In genomic region chr6:16698988-16699868, GRCh38 we compare ENCODE assay signal across 8 cellular contexts.
DNase-seq lines count a peak whose midpoint lies in the region; ATAC-seq and TF ChIP-seq lines count a peak whose summit lies in the region.

No MANE protein-coding gene starts in this region.

- TF ChIP-seq CTCF in AG10803 (conservative IDR thresholded peaks at IDR 0.05; ENCODE audit: low read length), result no peak
- no peak for TF ChIP-seq CTCF in mesothelial cell of epicardium (IDR thresholded peaks at IDR 0.05; ENCODE audit: unreplicated experiment)
- TF ChIP-seq CTCF in WERI-Rb-1 (IDR thresholded peaks at IDR 0.05; ENCODE audit: low read depth, low read length), result no peak

- H3K9me3 ChIP-seq in WERI-Rb-1 (ENCODE audit: severe bottlenecking), result peaks cover 4% of the 10 kb centered on the region

- no peaks in the 10 kb centered on the region for H3K27me3 Mint-ChIP-seq in mesothelial cell of epicardium (ENCODE audit: low read depth)

- H3K4me3 Mint-ChIP-seq in mesothelial cell of epicardium, result no peak overlapping the region

- H3K9me3 Mint-ChIP-seq in mesothelial cell of epicardium, result no peaks in the 10 kb centered on the region

- no peak overlapping the region for H3K27ac ChIP-seq in WERI-Rb-1

- H3K27ac Mint-ChIP-seq in mesothelial cell of epicardium, result peak overlapping the region; percentile 33

- peak; percentile 41 for DNase-seq in AG10803 (ENCODE audit: low read depth)
- peak; percentile 75 for DNase-seq in amniotic epithelial cell (ENCODE audit: low read depth)
- no peak for DNase-seq in mesothelial cell of epicardium (ENCODE audit: low spot score in 2 of 2, unreplicated experiment in 2 of 2)
- no peak for DNase-seq in NCI-H345 treated with DMSO at 0.1 percent for 48 hours (lab: John Stamatoyannopoulos, UW; ENCODE audit: unreplicated experiment)
- no peak for DNase-seq in WERI-Rb-1

- no peaks in the 10 kb centered on the region for H3K27me3 ChIP-seq in WERI-Rb-1 (ENCODE audit: insufficient read depth, low read depth, severe bottlenecking)

- peak; percentile 41 for ATAC-seq in HG03432 (IDR thresholded peaks at IDR 0.05; ENCODE audit: unreplicated experiment)
- no peak for ATAC-seq in HG02588 (IDR thresholded peaks at IDR 0.05; ENCODE audit: unreplicated experiment)
- ATAC-seq in HG03342 (IDR thresholded peaks at IDR 0.05; ENCODE audit: unreplicated experiment), result no peak

- H3K36me3 ChIP-seq in WERI-Rb-1, result no peaks in the 10 kb centered on the region

- H3K4me3 ChIP-seq in AG10803 (ENCODE audit: low read length) (no peak overlapping the region), WERI-Rb-1 (ENCODE audit: low read depth, low read length) (no peak overlapping the region)

- peaks cover 42% of the 10 kb centered on the region for H3K4me1 Mint-ChIP-seq in mesothelial cell of epicardium

- peaks cover 1% of the 10 kb centered on the region for H3K36me3 Mint-ChIP-seq in mesothelial cell of epicardium

Comparison
In these comparisons a context has a peak if more than half of its experiments do, and no peak if none do; other contexts are left out.
1. DNase-seq: peak in AG10803 (single experiment) and amniotic epithelial cell (single experiment); none in mesothelial cell of epicardium (0 of 2), NCI-H345 treated with DMSO at 0.1 percent for 48 hours (single experiment) and WERI-Rb-1 (single experiment).